Comparison of ENCODE assay signal across 13 cellular contexts in the genomic region with DNA sequence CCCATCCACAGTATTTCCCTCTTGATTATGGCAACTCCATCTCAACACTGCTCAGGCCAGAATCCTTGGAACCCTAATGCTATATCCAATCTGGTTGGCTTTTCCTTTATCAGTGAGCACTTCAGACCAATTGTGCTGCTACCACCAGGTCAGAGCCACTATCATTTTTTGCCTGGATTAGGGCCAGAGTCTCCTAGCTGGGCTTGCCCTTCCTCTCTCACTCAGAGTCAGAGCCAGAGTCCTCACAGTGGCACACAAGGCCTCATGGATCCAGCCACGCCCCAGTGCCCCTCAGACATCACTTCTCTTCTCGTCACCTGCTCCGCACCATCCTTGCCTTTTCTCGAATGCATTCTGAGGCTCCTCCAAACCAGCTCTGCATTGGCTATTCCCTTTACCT.
DNase-seq lines count a peak whose midpoint lies in the region; ATAC-seq and TF ChIP-seq lines count a peak whose summit lies in the region.
"Had no signal": no experiment of that assay in that cellular context is flagged by ENCODE, and none has a peak within 500 bp of the region (broad histone marks: within the 10 kb centered on the region; RNA-seq: fewer than 3 reads in every experiment).

No MANE protein-coding gene starts in this region.

- peak overlapping the region; percentile 5 for H3K27ac Mint-ChIP-seq in stimulated activated effector memory CD8-positive, alpha-beta T cell treated with anti-CD3 and anti-CD28 coated beads, Interleukin-12 subunit alpha, Interleukin-12 subunit beta, amount 100 ng/mL, for 72 hours
- H3K27ac Mint-ChIP-seq: B cell had no signal

- H3K9me3 Mint-ChIP-seq in stimulated activated effector memory CD8-positive, alpha-beta T cell treated with anti-CD3 and anti-CD28 coated beads, Interleukin-12 subunit alpha, Interleukin-12 subunit beta, amount 100 ng/mL, for 72 hours = no peaks in the 10 kb centered on the region
- H3K9me3 Mint-ChIP-seq: H9 had no signal

- peaks cover 62% of the 10 kb centered on the region for H3K36me3 Mint-ChIP-seq in stimulated activated effector memory CD8-positive, alpha-beta T cell treated with anti-CD3 and anti-CD28 coated beads, Interleukin-12 subunit alpha, Interleukin-12 subunit beta, amount 100 ng/mL, for 72 hours

- H3K4me1 Mint-ChIP-seq in stimulated activated effector memory CD8-positive, alpha-beta T cell treated with anti-CD3 and anti-CD28 coated beads, Interleukin-12 subunit alpha, Interleukin-12 subunit beta, amount 100 ng/mL, for 72 hours = no peaks in the 10 kb centered on the region
- H3K4me1 Mint-ChIP-seq: B cell; CD4-positive, alpha-beta memory T cell had no signal

- no peak overlapping the region for H3K4me3 Mint-ChIP-seq in stimulated activated effector memory CD8-positive, alpha-beta T cell treated with anti-CD3 and anti-CD28 coated beads, Interleukin-12 subunit alpha, Interleukin-12 subunit beta, amount 100 ng/mL, for 72 hours
- H3K4me3 Mint-ChIP-seq: B cell; CD4-positive, alpha-beta memory T cell; H9 had no signal

- intact Hi-C loops in Right ventricle myocardium superior (cut with DNase I) (no loop called here), left ventricle myocardium superior (cut with micrococcal nuclease) (no loop called here)

- peak; percentile 58 for DNase-seq in Right ventricle myocardium superior
- DNase-seq in left ventricle myocardium superior = peak; percentile 50
- no peak for DNase-seq in stimulated activated effector memory CD8-positive, alpha-beta T cell treated with anti-CD3 and anti-CD28 coated beads, Interleukin-12 subunit alpha, Interleukin-12 subunit beta, amount 100 ng/mL, for 72 hours (ENCODE audit: low spot score in 2 of 2)
- no peak for DNase-seq in NCI-H1092 treated with DMSO at 0.1 percent for 48 hours (lab: John Stamatoyannopoulos, UW)
- no peak for DNase-seq in KG1 (lab: John Stamatoyannopoulos, UW)
- DNase-seq: CD4-positive, alpha-beta memory T cell; DMS79; GOT3; H9 had no signal

- peak; percentile 13; the same call in 1 of the 2 replicates for TF ChIP-seq POLR2A in Raji (IDR thresholded peaks at IDR 0.05; ENCODE audit: insufficient read depth, low read depth, low read length)

- ATAC-seq in Right ventricle myocardium superior (ENCODE audit: poor library complexity) (peak; percentile 93), left ventricle myocardium superior (peak; percentile 95), GM21717 (IDR thresholded peaks at IDR 0.05; ENCODE audit: unreplicated experiment) (no peak)
- no peak for ATAC-seq in stimulated activated effector memory CD8-positive, alpha-beta T cell treated with anti-CD3 and anti-CD28 coated beads, Interleukin-12 subunit alpha, Interleukin-12 subunit beta, amount 100 ng/mL, for 72 hours
- ATAC-seq: HepG2 had no signal

Comparison
In these comparisons a context has a peak if more than half of its experiments do, and no peak if none do; other contexts are left out.
1. ATAC-seq: peak in Right ventricle myocardium superior (single experiment) and left ventricle myocardium superior (single experiment); none in stimulated activated effector memory CD8-positive, alpha-beta T cell treated with anti-CD3 and anti-CD28 coated beads, Interleukin-12 subunit alpha, Interleukin-12 subunit beta, amount 100 ng/mL, for 72 hours (single experiment) and GM21717 (single experiment).
2. DNase-seq: peak in Right ventricle myocardium superior (single experiment) and left ventricle myocardium superior (single experiment); none in stimulated activated effector memory CD8-positive, alpha-beta T cell treated with anti-CD3 and anti-CD28 coated beads, Interleukin-12 subunit alpha, Interleukin-12 subunit beta, amount 100 ng/mL, for 72 hours (0 of 2), NCI-H1092 treated with DMSO at 0.1 percent for 48 hours (single experiment) and KG1 (single experiment).